9 cellular contexts compared by ENCODE assay signal in the genomic region with DNA sequence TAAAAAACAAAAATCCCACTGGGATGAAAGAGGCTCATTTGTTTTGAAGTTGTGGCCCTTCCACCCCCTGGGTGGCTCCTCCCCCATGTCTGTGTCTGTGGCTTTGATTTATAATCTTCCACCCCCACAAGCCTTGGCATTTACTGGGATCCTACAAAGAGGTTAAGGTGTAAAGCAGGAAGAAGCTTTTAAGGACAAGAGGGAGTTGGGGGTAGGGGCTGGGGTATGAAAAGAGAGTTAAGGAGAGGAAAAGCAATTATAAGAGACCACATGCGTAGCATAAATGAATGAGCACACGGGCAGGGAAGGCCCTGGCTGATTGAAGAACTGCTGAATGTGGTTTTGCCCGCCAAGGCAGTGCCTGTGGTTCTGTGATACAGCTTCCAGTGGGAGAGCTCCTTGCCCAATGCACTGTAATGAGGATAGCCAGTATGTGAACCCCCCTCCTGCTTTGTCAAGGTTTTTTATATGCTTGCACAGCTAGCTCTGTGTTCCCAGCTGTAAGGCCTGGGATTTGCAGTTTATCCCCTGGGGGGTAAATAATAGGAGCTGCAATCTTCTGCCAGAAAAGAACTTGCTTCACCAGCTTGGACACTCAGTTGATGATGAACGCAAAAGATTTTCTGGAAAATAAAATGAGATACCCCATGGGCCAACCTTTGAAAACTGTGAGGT. TPM values are rescaled to one million over a fixed set of nuclear protein-coding genes. Genes with fewer than 3 reads are reported as not detected.
DNase-seq lines count a peak whose midpoint lies in the region; ATAC-seq and TF ChIP-seq lines count a peak whose summit lies in the region.
"Had no signal": no experiment of that assay in that cellular context is flagged by ENCODE, and none has a peak within 500 bp of the region (broad histone marks: within the 10 kb centered on the region; RNA-seq: fewer than 3 reads in every experiment).

No MANE protein-coding gene starts in this region.

- no peaks in the 10 kb centered on the region for H3K9me3 Mint-ChIP-seq in CD8-positive, alpha-beta memory T cell
- no peaks in the 10 kb centered on the region for H3K9me3 Mint-ChIP-seq in natural killer cell
- H3K9me3 Mint-ChIP-seq: activated naive CD8-positive, alpha-beta T cell treated with anti-CD3 and anti-CD28 coated beads, Interleukin-2, amount 10 ng/mL, durations not matched to agents 7 days and 5 days had no signal

- no peaks in the 10 kb centered on the region for H3K36me3 ChIP-seq in CD8-positive, alpha-beta memory T cell (ENCODE audit: insufficient read depth, low read length)

- CTCF ChIA-PET in CD8-positive, alpha-beta memory T cell (lab: Charles Lee) = interaction anchor here (0.6 to 9.6 kb wide), 5 partner anchors 32 to 269 kb away, joined by 3 to 204 read pairs (median 3); a partner anchor contains a TSS

- H3K4me3 ChIP-seq in CD8-positive, alpha-beta memory T cell (ENCODE audit: low read length) = no peak overlapping the region
- H3K4me3 ChIP-seq in epithelial cell of esophagus (ENCODE audit: low read length) = no peak overlapping the region

- POLR2A ChIA-PET in CD8-positive, alpha-beta memory T cell (lab: Charles Lee) = no interaction called here

- no peak for DNase-seq in CD8-positive, alpha-beta memory T cell
- DNase-seq in NCI-H69 (lab: John Stamatoyannopoulos, UW) = peak; percentile 92
- peak; percentile 62 for DNase-seq in epithelial cell of esophagus (ENCODE audit: low read depth)
- DNase-seq in natural killer cell = no peak
- no peak for DNase-seq in RPMI8226
- DNase-seq in central memory CD4-positive, alpha-beta T cell = no peak
- DNase-seq: activated naive CD8-positive, alpha-beta T cell treated with anti-CD3 and anti-CD28 coated beads, Interleukin-2, amount 10 ng/mL, durations not matched to agents 7 days and 5 days had no signal

- H3K4me3 Mint-ChIP-seq in CD8-positive, alpha-beta memory T cell = no peak overlapping the region
- H3K4me3 Mint-ChIP-seq in natural killer cell = no peak overlapping the region
- H3K4me3 Mint-ChIP-seq: activated naive CD8-positive, alpha-beta T cell treated with anti-CD3 and anti-CD28 coated beads, Interleukin-2, amount 10 ng/mL, durations not matched to agents 7 days and 5 days had no signal

- peaks cover 15% of the 10 kb centered on the region for H3K4me1 ChIP-seq in CD8-positive, alpha-beta memory T cell (ENCODE audit: insufficient read depth, low read length)

- peak overlapping the region in 6 of 8 donors; percentile 12 to 57 (median 46) for H3K27ac Mint-ChIP-seq in CD8-positive, alpha-beta memory T cell
- peak overlapping the region; percentile 46 to 63 for H3K27ac Mint-ChIP-seq in natural killer cell
- H3K27ac Mint-ChIP-seq: activated naive CD8-positive, alpha-beta T cell treated with anti-CD3 and anti-CD28 coated beads, Interleukin-2, amount 10 ng/mL, durations not matched to agents 7 days and 5 days had no signal

- H3K36me3 Mint-ChIP-seq in CD8-positive, alpha-beta memory T cell = peaks cover 0 to 13% (median 0%) of the 10 kb centered on the region in 3 donors
- no peaks in the 10 kb centered on the region for H3K36me3 Mint-ChIP-seq in natural killer cell

- no peaks in the 10 kb centered on the region for H3K27me3 Mint-ChIP-seq in CD8-positive, alpha-beta memory T cell
- H3K27me3 Mint-ChIP-seq in natural killer cell (ENCODE audit: low read depth in 2 of 2) = no peaks in the 10 kb centered on the region
- H3K27me3 Mint-ChIP-seq: activated naive CD8-positive, alpha-beta T cell treated with anti-CD3 and anti-CD28 coated beads, Interleukin-2, amount 10 ng/mL, durations not matched to agents 7 days and 5 days had no signal

- no peak overlapping the region for H3K27ac ChIP-seq in CD8-positive, alpha-beta memory T cell (ENCODE audit: low read depth, low read length)

- no peaks in the 10 kb centered on the region for H3K9me3 ChIP-seq in CD8-positive, alpha-beta memory T cell (ENCODE audit: low read length)

- TF ChIP-seq CTCF in epithelial cell of esophagus (IDR thresholded peaks at IDR 0.05; ENCODE audit: insufficient read depth, low read depth, low read length, missing control alignments) (no peak), natural killer cell (IDR thresholded peaks at IDR 0.05) (no peak)

- intact Hi-C loops in natural killer cell (cut with micrococcal nuclease) = no loop called here

- H3K4me1 Mint-ChIP-seq in CD8-positive, alpha-beta memory T cell = peaks cover 25 to 40% (median 32%) of the 10 kb centered on the region in 3 donors
- peaks cover 23% of the 10 kb centered on the region in 2 donors for H3K4me1 Mint-ChIP-seq in natural killer cell

- ATAC-seq in natural killer cell = no peak
- ATAC-seq in GM18498 (IDR thresholded peaks at IDR 0.05; ENCODE audit: unreplicated experiment) = no peak
- no peak for ATAC-seq in HG03108 (IDR thresholded peaks at IDR 0.05; ENCODE audit: unreplicated experiment)

- H3K27me3 ChIP-seq in CD8-positive, alpha-beta memory T cell (ENCODE audit: insufficient read depth, low read length, poor library complexity, severe bottlenecking) = no peaks in the 10 kb centered on the region

RNA-seq across cellular contexts. Expression of a gene that starts 34.7 kb away (rescaled TPM):
- 10 to 100 TPM; 81.0 to 87.5 TPM for total RNA-seq in CD8-positive, alpha-beta memory T cell
- polyA plus RNA-seq in CD8-positive, alpha-beta memory T cell = 237 TPM
- 100 to 1,000 TPM; 272 to 353 (median 345) TPM for total RNA-seq in natural killer cell

Comparison
In these comparisons a context has a peak if more than half of its experiments do, and no peak if none do; other contexts are left out.
1. DNase-seq: peak in NCI-H69 (single experiment) and epithelial cell of esophagus (single experiment); none in CD8-positive, alpha-beta memory T cell (0 of 5), natural killer cell (single experiment), RPMI8226 (single experiment) and central memory CD4-positive, alpha-beta T cell (single experiment).